9 cellular contexts compared by ENCODE assay signal in the genomic region with DNA sequence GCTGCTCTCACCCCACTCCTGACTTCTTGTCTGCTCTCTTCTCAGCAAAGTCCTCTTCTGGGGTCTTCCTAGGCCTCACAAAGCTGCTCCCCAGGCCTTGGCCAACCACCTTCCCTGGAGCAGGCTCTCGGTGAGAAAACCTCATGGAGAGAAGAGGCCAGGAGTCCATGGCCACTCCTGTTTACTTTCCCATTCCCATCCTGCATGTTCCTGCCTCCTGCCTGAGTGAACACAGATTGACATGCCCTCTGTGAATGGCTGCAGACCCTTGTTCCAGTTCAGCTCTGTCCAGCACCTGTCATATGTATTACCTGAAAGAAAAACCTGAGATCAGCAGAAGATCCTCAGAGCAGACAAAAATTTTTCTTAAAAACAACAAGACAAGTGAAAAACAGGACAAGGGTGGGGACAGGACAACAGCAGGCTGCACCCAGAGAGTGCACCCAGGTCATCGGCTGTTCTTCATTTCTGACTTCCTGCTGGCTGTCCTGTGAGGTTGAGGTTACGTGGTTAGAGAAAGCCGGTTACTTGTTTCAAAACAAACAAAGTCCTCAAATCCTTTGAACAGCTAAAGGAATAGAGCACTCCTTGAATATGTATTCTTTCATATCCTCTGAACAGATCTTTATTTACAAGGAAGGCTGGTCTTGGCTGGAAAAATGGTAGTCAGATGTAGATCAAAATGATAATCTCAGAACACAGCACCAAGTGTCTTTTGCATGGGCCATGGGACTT. TPM values are rescaled to one million over a fixed set of nuclear protein-coding genes. Genes with fewer than 3 reads are reported as not detected.
DNase-seq lines count a peak whose midpoint lies in the region; ATAC-seq and TF ChIP-seq lines count a peak whose summit lies in the region.
"Had no signal": no experiment of that assay in that cellular context is flagged by ENCODE, and none has a peak within 500 bp of the region (broad histone marks: within the 10 kb centered on the region; RNA-seq: fewer than 3 reads in every experiment).

No MANE protein-coding gene starts in this region.

- CTCF ChIA-PET in activated CD4-positive, alpha-beta T cell treated with anti-CD3 and anti-CD28 coated beads for 36 hours (lab: Charles Lee) = interaction anchor here (0.7 to 1.0 kb wide), 3 partner anchors 11 to 1486 kb away, joined by 3 to 4 read pairs (median 3); no protein-coding TSS in a partner anchor

- no peaks in the 10 kb centered on the region for H3K27me3 Mint-ChIP-seq in activated CD4-positive, alpha-beta T cell treated with anti-CD3 and anti-CD28 coated beads for 36 hours
- peaks cover under 1% of the 10 kb centered on the region for H3K27me3 Mint-ChIP-seq in activated T-helper 2 cell treated with anti-CD3 and anti-CD28 coated beads, Interferon-gamma antibody, Interleukin-2, Interleukin-4, amounts not matched to agents 10 μg/mL and 5 μg/mL and 100 μg/mL, durations not matched to agents 14 hours and 24 hours and 36 hours (ENCODE audit: low read depth)
- no peaks in the 10 kb centered on the region for H3K27me3 Mint-ChIP-seq in endothelial cell (ENCODE audit: unreplicated experiment)

- WGBS in prostate gland = 42% methylated on average over 4 of the region's 4 CpGs

- intact Hi-C loops in activated CD4-positive, alpha-beta T cell treated with anti-CD3 and anti-CD28 coated beads for 36 hours (cut with DNase I, micrococcal nuclease) = no loop called here
- intact Hi-C loops in activated T-helper 2 cell treated with anti-CD3 and anti-CD28 coated beads, Interferon-gamma antibody, Interleukin-2, Interleukin-4, amounts not matched to agents 10 μg/mL and 5 μg/mL and 100 μg/mL, durations not matched to agents 14 hours and 24 hours and 36 hours (cut with micrococcal nuclease) = loop anchor here (1.0 kb wide), 1 partner anchor 8 kb away; no protein-coding TSS in a partner anchor
- intact Hi-C loops in prostate gland (cut with DNase I) = no loop called here

- peak overlapping the region; percentile 84 for H3K27ac Mint-ChIP-seq in activated CD4-positive, alpha-beta T cell treated with anti-CD3 and anti-CD28 coated beads for 36 hours
- H3K27ac Mint-ChIP-seq in activated T-helper 2 cell treated with anti-CD3 and anti-CD28 coated beads, Interferon-gamma antibody, Interleukin-2, Interleukin-4, amounts not matched to agents 10 μg/mL and 5 μg/mL and 100 μg/mL, durations not matched to agents 14 hours and 24 hours and 36 hours = peak overlapping the region; percentile 62
- no peak overlapping the region for H3K27ac Mint-ChIP-seq in endothelial cell (ENCODE audit: unreplicated experiment)

- TF ChIP-seq CTCF in prostate gland (IDR thresholded peaks at IDR 0.05) = no peak
- no peak for TF ChIP-seq CTCF in endothelial cell (IDR thresholded peaks at IDR 0.05; ENCODE audit: unreplicated experiment)

- POLR2A ChIA-PET in activated CD4-positive, alpha-beta T cell treated with anti-CD3 and anti-CD28 coated beads for 36 hours (lab: Charles Lee) = no interaction called here

- DNase-seq in activated CD4-positive, alpha-beta T cell treated with anti-CD3 and anti-CD28 coated beads for 36 hours = peak; percentile 40
- no peak for DNase-seq in activated CD4-positive, alpha-beta T cell treated with anti-CD3 and anti-CD28 coated beads, Interleukin-2, amount 50 U/mL, for 4 hours
- DNase-seq in activated T-helper 2 cell treated with anti-CD3 and anti-CD28 coated beads, Interferon-gamma antibody, Interleukin-2, Interleukin-4, amounts not matched to agents 10 μg/mL and 5 μg/mL and 100 μg/mL, durations not matched to agents 14 hours and 24 hours and 36 hours (ENCODE audit: low spot score) = peak; percentile 39
- DNase-seq in prostate gland (ENCODE audit: low spot score) = peak; percentile 62
- no peak for DNase-seq in endothelial cell (ENCODE audit: low spot score)
- no peak for DNase-seq in NCI-H2171 (lab: John Stamatoyannopoulos, UW)

- no peak overlapping the region for H3K4me3 Mint-ChIP-seq in activated CD4-positive, alpha-beta T cell treated with anti-CD3 and anti-CD28 coated beads for 36 hours
- peak overlapping the region; percentile 17 for H3K4me3 Mint-ChIP-seq in activated T-helper 2 cell treated with anti-CD3 and anti-CD28 coated beads, Interferon-gamma antibody, Interleukin-2, Interleukin-4, amounts not matched to agents 10 μg/mL and 5 μg/mL and 100 μg/mL, durations not matched to agents 14 hours and 24 hours and 36 hours (ENCODE audit: low read depth)
- H3K4me3 Mint-ChIP-seq in endothelial cell (ENCODE audit: unreplicated experiment) = no peak overlapping the region

- H3K27me3 ChIP-seq in prostate gland (replicated peaks; ENCODE audit: insufficient read depth) = no peaks in the 10 kb centered on the region
- H3K27me3 ChIP-seq: right atrium auricular region had no signal

- TF ChIP-seq RAD21 in Ishikawa (IDR thresholded peaks at IDR 0.05; ENCODE audit: low read depth) = no peak

- no peaks in the 10 kb centered on the region for H3K36me3 ChIP-seq in prostate gland
- H3K36me3 ChIP-seq: right atrium auricular region had no signal

- no peak for TF ChIP-seq EP300 in Ishikawa (IDR thresholded peaks at IDR 0.05; ENCODE audit: borderline replicate concordance)

- H3K9me3 ChIP-seq in prostate gland = no peaks in the 10 kb centered on the region
- H3K9me3 ChIP-seq: right atrium auricular region had no signal

- peak; percentile 85 for ATAC-seq in activated CD4-positive, alpha-beta T cell treated with anti-CD3 and anti-CD28 coated beads for 36 hours
- no peak for ATAC-seq in HG02840 (IDR thresholded peaks at IDR 0.05; ENCODE audit: low FRiP score, unreplicated experiment)

- H3K4me1 Mint-ChIP-seq in activated CD4-positive, alpha-beta T cell treated with anti-CD3 and anti-CD28 coated beads for 36 hours = peaks cover 46% of the 10 kb centered on the region
- H3K4me1 Mint-ChIP-seq in activated T-helper 2 cell treated with anti-CD3 and anti-CD28 coated beads, Interferon-gamma antibody, Interleukin-2, Interleukin-4, amounts not matched to agents 10 μg/mL and 5 μg/mL and 100 μg/mL, durations not matched to agents 14 hours and 24 hours and 36 hours (ENCODE audit: low read depth) = peaks cover 23% of the 10 kb centered on the region
- peaks cover 3% of the 10 kb centered on the region for H3K4me1 Mint-ChIP-seq in endothelial cell (ENCODE audit: unreplicated experiment)

- H3K4me1 ChIP-seq in prostate gland (replicated peaks) = no peaks in the 10 kb centered on the region
- H3K4me1 ChIP-seq: right atrium auricular region had no signal

- H3K9me3 Mint-ChIP-seq in activated CD4-positive, alpha-beta T cell treated with anti-CD3 and anti-CD28 coated beads for 36 hours (ENCODE audit: low read depth) = no peaks in the 10 kb centered on the region
- H3K9me3 Mint-ChIP-seq in activated T-helper 2 cell treated with anti-CD3 and anti-CD28 coated beads, Interferon-gamma antibody, Interleukin-2, Interleukin-4, amounts not matched to agents 10 μg/mL and 5 μg/mL and 100 μg/mL, durations not matched to agents 14 hours and 24 hours and 36 hours = no peaks in the 10 kb centered on the region
- no peaks in the 10 kb centered on the region for H3K9me3 Mint-ChIP-seq in endothelial cell (ENCODE audit: unreplicated experiment)

- peak overlapping the region; percentile 85 to 87 for H3K27ac ChIP-seq in prostate gland
- H3K27ac ChIP-seq: right atrium auricular region had no signal

- no peak for TF ChIP-seq POLR2A in prostate gland (IDR thresholded peaks at IDR 0.05)

- H3K4me3 ChIP-seq in prostate gland = no peak overlapping the region
- H3K4me3 ChIP-seq: right atrium auricular region had no signal

- no peaks in the 10 kb centered on the region for H3K36me3 Mint-ChIP-seq in activated CD4-positive, alpha-beta T cell treated with anti-CD3 and anti-CD28 coated beads for 36 hours (ENCODE audit: low read depth)
- no peaks in the 10 kb centered on the region for H3K36me3 Mint-ChIP-seq in activated T-helper 2 cell treated with anti-CD3 and anti-CD28 coated beads, Interferon-gamma antibody, Interleukin-2, Interleukin-4, amounts not matched to agents 10 μg/mL and 5 μg/mL and 100 μg/mL, durations not matched to agents 14 hours and 24 hours and 36 hours (ENCODE audit: low read depth)
- no peaks in the 10 kb centered on the region for H3K36me3 Mint-ChIP-seq in endothelial cell (ENCODE audit: low read depth, unreplicated experiment)

TF ChIP-seq in Ishikawa, 13 proteins besides CTCF, POLR2A, EP300 and RAD21 (continues in another document):
- no peak for TF ChIP-seq EGR1 (IDR thresholded peaks at IDR 0.05)

RNA-seq across cellular contexts. Expression of gene DLD, which starts 34.0 kb away (rescaled TPM):
- total RNA-seq in activated CD4-positive, alpha-beta T cell treated with anti-CD3 and anti-CD28 coated beads for 36 hours = 100 to 1,000 TPM in 1 of 2 experiments, 10 to 100 TPM in 1; 71.4 to 101 TPM
- 104 and 108 TPM in 2 replicates for total RNA-seq in activated T-helper 2 cell treated with anti-CD3 and anti-CD28 coated beads, Interferon-gamma antibody, Interleukin-2, Interleukin-4, amounts not matched to agents 10 μg/mL and 5 μg/mL and 100 μg/mL, durations not matched to agents 14 hours and 24 hours and 36 hours
- total RNA-seq in prostate gland (10 to 100 TPM; 77.4 to 84.1 TPM), endothelial cell (ENCODE audit: unreplicated experiment) (89.9 TPM)

RNA-seq across cellular contexts. Expression of gene SLC26A3, which starts 54.0 kb away (rescaled TPM):
- total RNA-seq in activated CD4-positive, alpha-beta T cell treated with anti-CD3 and anti-CD28 coated beads for 36 hours = not detected
- total RNA-seq in activated T-helper 2 cell treated with anti-CD3 and anti-CD28 coated beads, Interferon-gamma antibody, Interleukin-2, Interleukin-4, amounts not matched to agents 10 μg/mL and 5 μg/mL and 100 μg/mL, durations not matched to agents 14 hours and 24 hours and 36 hours = not detected in 2 replicates
- total RNA-seq in prostate gland (1 to 10 TPM in 1 of 2 donors, under 1 TPM in 1; 0.91 to 3.3 TPM), endothelial cell (ENCODE audit: unreplicated experiment) (not detected)
- total RNA-seq: right atrium auricular region had no signal

Comparison
In these comparisons a context has a peak if more than half of its experiments do, and no peak if none do; other contexts are left out.
1. DNase-seq: peak in activated CD4-positive, alpha-beta T cell treated with anti-CD3 and anti-CD28 coated beads for 36 hours (single experiment), activated T-helper 2 cell treated with anti-CD3 and anti-CD28 coated beads, Interferon-gamma antibody, Interleukin-2, Interleukin-4, amounts not matched to agents 10 μg/mL and 5 μg/mL and 100 μg/mL, durations not matched to agents 14 hours and 24 hours and 36 hours (single experiment) and prostate gland (single experiment); none in activated CD4-positive, alpha-beta T cell treated with anti-CD3 and anti-CD28 coated beads, Interleukin-2, amount 50 U/mL, for 4 hours (0 of 2), endothelial cell (single experiment) and NCI-H2171 (single experiment).